ENCODE assay signal across 23 cellular contexts in genomic region chr14:33566082-33566481, GRCh38.
"Had no signal": no experiment of that assay in that cellular context is flagged by ENCODE, and none has a peak within 500 bp of the region (broad histone marks: within the 10 kb centered on the region; RNA-seq: fewer than 3 reads in every experiment).

No MANE protein-coding gene starts in this region.

- H3K36me3 ChIP-seq: ascending aorta, WERI-Rb-1 had no signal

- H3K9me3 ChIP-seq: ascending aorta, body of pancreas had no signal

- H3K4me1 ChIP-seq: ascending aorta, body of pancreas had no signal

- H3K4me3 ChIP-seq: ascending aorta, body of pancreas, PC-9 had no signal

- H3K4me2 ChIP-seq: PC-9 had no signal

- ATAC-seq: activated CD4-positive, alpha-beta T cell treated with anti-CD3 and anti-CD28 coated beads for 36 hours; activated naive CD8-positive, alpha-beta T cell treated with anti-CD3 and anti-CD28 coated beads, Interleukin-2, amount 50 U/mL, for 24 hours; activated T-cell treated with anti-CD3 and anti-CD28 coated beads, Interleukin-2, amount 50 U/mL, for 72 hours; body of pancreas had no signal

- H2AFZ ChIP-seq: PC-9 had no signal

- H3K27me3 ChIP-seq: ascending aorta, body of pancreas had no signal

- H3K27ac ChIP-seq: ascending aorta, body of pancreas, PC-9, WERI-Rb-1 had no signal

- DNase-seq: activated CD4-positive, alpha-beta memory T cell treated with anti-CD3 and anti-CD28 coated beads, Interleukin-2, amount 10 ng/mL, durations not matched to agents 7 days and 5 days; activated CD4-positive, alpha-beta T cell treated with anti-CD3 and anti-CD28 coated beads for 36 hours; activated CD4-positive, alpha-beta T cell treated with anti-CD3 and anti-CD28 coated beads, Interleukin-2, amount 50 U/mL, for 1 hour; activated naive CD4-positive, alpha-beta T cell treated with anti-CD3 and anti-CD28 coated beads, Interleukin-2, amount 50 U/mL, for 16 hours; activated naive CD8-positive, alpha-beta T cell treated with anti-CD3 and anti-CD28 coated beads, Interleukin-2, amount 50 U/mL, for 24 hours; activated T-cell treated with anti-CD3 and anti-CD28 coated beads for 4 hours; activated T-cell treated with anti-CD3 and anti-CD28 coated beads, Interleukin-2, amount 50 U/mL, for 72 hours; amniotic stem cell; body of pancreas; KG1; NCI-H1092; NCI-H1417; NCI-H1694; NCI-H2029; NCI-H2107; NCI-H2171 treated with DMSO at 0.1 percent for 48 hours; NCI-H510A treated with DMSO at 0.1 percent for 48 hours; NCI-H69; NK-92 treated with Interleukin-12 subunit alpha and Interleukin-12 subunit beta, amount 100 ng/mL, for 24 hours; PC-9; SHP77 treated with DMSO at 0.1 percent for 48 hours; WERI-Rb-1 had no signal
